In the genomic region with DNA sequence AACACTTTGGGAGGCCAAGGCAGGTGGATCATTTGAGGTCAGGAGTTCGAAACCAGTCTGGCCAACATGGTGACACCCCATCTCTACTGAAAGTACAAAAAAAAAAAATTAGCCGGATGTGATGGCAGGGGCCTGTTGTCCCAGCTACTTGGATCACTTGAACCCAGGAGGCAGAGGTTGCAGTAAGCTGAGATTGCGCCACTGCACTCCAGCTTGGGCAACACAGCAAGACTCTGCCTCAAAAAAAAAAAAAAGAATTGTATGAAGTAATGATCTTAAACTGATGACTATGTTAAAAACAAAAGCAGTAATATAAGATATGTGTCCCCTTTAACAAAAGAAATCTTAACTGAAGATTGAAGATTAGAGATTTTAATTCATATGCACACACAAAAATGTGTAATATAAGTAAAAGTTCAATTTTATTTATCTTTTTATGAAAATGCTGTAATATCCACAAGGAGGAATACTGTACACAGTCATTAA, we compare ENCODE assay signal across 1 cellular context.
A peak's percentile ranks its signal among the peaks of the same experiment; 100 is the strongest.
TF ChIP-seq lines count a peak whose summit lies in the region.

No MANE protein-coding gene starts in this region.

TF ChIP-seq in K562, 482 proteins besides CTCF, POLR2A, EP300 and RAD21 (continued from another document):
- TF ChIP-seq MED1 (CRISPR knock-in tag; IDR thresholded peaks at IDR 0.05; ENCODE audit: borderline replicate concordance) = no peak
- TF ChIP-seq ZNF316 (IDR thresholded peaks at IDR 0.05) = peak; percentile 88
- TF ChIP-seq ZKSCAN8 (CRISPR knock-in tag; IDR thresholded peaks at IDR 0.05) = no peak
- peak; percentile 55 for TF ChIP-seq CEBPB (tag; IDR thresholded peaks at IDR 0.05)
- TF ChIP-seq PTRF (tag; IDR thresholded peaks at IDR 0.05) = no peak
- TF ChIP-seq C11orf30 (IDR thresholded peaks at IDR 0.05; ENCODE audit: low read depth) = peak; percentile 66
- no peak for TF ChIP-seq SREBF1 (IDR thresholded peaks at IDR 0.05; ENCODE audit: borderline replicate concordance, low read depth, low read length)
- no peak for TF ChIP-seq ZBTB8A (IDR thresholded peaks at IDR 0.05; ENCODE audit: partially characterized antibody)
- TF ChIP-seq XRCC5 (IDR thresholded peaks at IDR 0.05; ENCODE audit: low read depth, low read length) = no peak
- no peak for TF ChIP-seq ZSCAN29 (IDR thresholded peaks at IDR 0.05)
- TF ChIP-seq MYBL2 (IDR thresholded peaks at IDR 0.05; ENCODE audit: low read depth) = no peak
- TF ChIP-seq MYBL2 (CRISPR knock-in tag; IDR thresholded peaks at IDR 0.05; ENCODE audit: borderline replicate concordance) = no peak
- TF ChIP-seq, protein P1, sequence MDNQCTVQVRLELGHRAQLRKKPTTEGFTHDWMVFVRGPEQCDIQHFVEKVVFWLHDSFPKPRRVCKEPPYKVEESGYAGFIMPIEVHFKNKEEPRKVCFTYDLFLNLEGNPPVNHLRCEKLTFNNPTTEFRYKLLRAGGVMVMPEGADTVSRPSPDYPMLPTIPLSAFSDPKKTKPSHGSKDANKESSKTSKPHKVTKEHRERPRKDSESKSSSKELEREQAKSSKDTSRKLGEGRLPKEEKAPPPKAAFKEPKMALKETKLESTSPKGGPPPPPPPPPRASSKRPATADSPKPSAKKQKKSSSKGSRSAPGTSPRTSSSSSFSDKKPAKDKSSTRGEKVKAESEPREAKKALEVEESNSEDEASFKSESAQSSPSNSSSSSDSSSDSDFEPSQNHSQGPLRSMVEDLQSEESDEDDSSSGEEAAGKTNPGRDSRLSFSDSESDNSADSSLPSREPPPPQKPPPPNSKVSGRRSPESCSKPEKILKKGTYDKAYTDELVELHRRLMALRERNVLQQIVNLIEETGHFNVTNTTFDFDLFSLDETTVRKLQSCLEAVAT (IDR thresholded peaks at IDR 0.05) = no peak
- TF ChIP-seq, protein P2, sequence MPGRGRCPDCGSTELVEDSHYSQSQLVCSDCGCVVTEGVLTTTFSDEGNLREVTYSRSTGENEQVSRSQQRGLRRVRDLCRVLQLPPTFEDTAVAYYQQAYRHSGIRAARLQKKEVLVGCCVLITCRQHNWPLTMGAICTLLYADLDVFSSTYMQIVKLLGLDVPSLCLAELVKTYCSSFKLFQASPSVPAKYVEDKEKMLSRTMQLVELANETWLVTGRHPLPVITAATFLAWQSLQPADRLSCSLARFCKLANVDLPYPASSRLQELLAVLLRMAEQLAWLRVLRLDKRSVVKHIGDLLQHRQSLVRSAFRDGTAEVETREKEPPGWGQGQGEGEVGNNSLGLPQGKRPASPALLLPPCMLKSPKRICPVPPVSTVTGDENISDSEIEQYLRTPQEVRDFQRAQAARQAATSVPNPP (IDR thresholded peaks at IDR 0.05; ENCODE audit: borderline replicate concordance, insufficient read depth, insufficient read length) = no peak
- TF ChIP-seq MAFG (tag; conservative IDR thresholded peaks at IDR 0.05) = 0 out of 2 replicates have a peak, but pooled peaks have one; percentile 29
- no peak for TF ChIP-seq STAT5B (CRISPR knock-in tag; IDR thresholded peaks at IDR 0.05)
